In genomic region chr7:111732923-111733322, GRCh38 we compare ENCODE assay signal across 29 cellular contexts.
"Had no signal": no experiment of that assay in that cellular context is flagged by ENCODE, and none has a peak within 500 bp of the region (broad histone marks: within the 10 kb centered on the region; RNA-seq: fewer than 3 reads in every experiment).

No MANE protein-coding gene starts in this region.

- H3K4me1 Mint-ChIP-seq: naive B cell had no signal

- H2AFZ ChIP-seq: hepatocyte had no signal

- H3K27ac Mint-ChIP-seq: activated naive CD8-positive, alpha-beta T cell; effector memory CD8-positive, alpha-beta T cell had no signal

- H3K4me2 ChIP-seq: hepatocyte, smooth muscle cell had no signal

- H3K27me3 ChIP-seq: brain microvascular endothelial cell, gastroesophageal sphincter, hepatocyte, ovary, sigmoid colon, testis, transverse colon had no signal

- H3K9me3 Mint-ChIP-seq: effector memory CD8-positive, alpha-beta T cell; naive B cell had no signal

- FAIRE-seq: astrocyte had no signal

- H3K4me1 ChIP-seq: prostate gland, transverse colon had no signal

- H3K9me3 ChIP-seq: gastroesophageal sphincter, left ventricle myocardium inferior, mucosa of descending colon, ovary, prostate gland, sigmoid colon, testis, transverse colon had no signal

- H3K36me3 Mint-ChIP-seq: activated naive CD8-positive, alpha-beta T cell; naive B cell had no signal

- H3K79me2 ChIP-seq: hepatocyte had no signal

- H3K4me3 Mint-ChIP-seq: activated naive CD8-positive, alpha-beta T cell; effector memory CD8-positive, alpha-beta T cell; naive B cell had no signal

- H3K36me3 ChIP-seq: brain microvascular endothelial cell, ovary, prostate gland, transverse colon had no signal

- DNase-seq: activated CD4-positive, alpha-beta T cell treated with anti-CD3 and anti-CD28 coated beads for 4 hours; activated CD4-positive, alpha-beta T cell treated with anti-CD3 and anti-CD28 coated beads, Interleukin-2, amount 50 U/mL, for 4 hours; activated effector memory CD4-positive, alpha-beta T cell treated with Interleukin-2 at 50 U/mL for 16 hours; activated naive CD4-positive, alpha-beta T cell treated with Interleukin-2 at 50 U/mL for 16 hours; brain microvascular endothelial cell; effector memory CD8-positive, alpha-beta T cell; erythroblast; islet precursor cell; left ventricle myocardium inferior; mucosa of descending colon; naive B cell; ovary; retina; sigmoid colon; stimulated activated CD4-positive, alpha-beta T cell treated with anti-CD3 and anti-CD28 coated beads, Interleukin-1b, Interleukin-23, amount 100 ng/mL, for 48 hours; stimulated activated CD4-positive, alpha-beta T cell treated with anti-CD3 and anti-CD28 coated beads, Interleukin-4, amount 100 ng/mL, for 4 hours; stimulated activated CD8-positive, alpha-beta memory T cell treated with anti-CD3 and anti-CD28 coated beads, Interleukin-4, amount 100 ng/mL, for 48 hours; stimulated activated naive CD4-positive, alpha-beta T cell; testis; transverse colon had no signal

- ATAC-seq: effector memory CD8-positive, alpha-beta T cell; gastroesophageal sphincter; mucosa of descending colon had no signal

- H3K4me3 ChIP-seq: coronary artery, gastroesophageal sphincter, hepatocyte, left ventricle myocardium inferior, lung, mucosa of descending colon, ovary, prostate gland, sigmoid colon, smooth muscle cell, testis, transverse colon had no signal

- H3K27ac ChIP-seq: brain microvascular endothelial cell, coronary artery, gastroesophageal sphincter, hepatocyte, left ventricle myocardium inferior, ovary, prostate gland, sigmoid colon, testis, transverse colon, VCaP had no signal
